In genomic region chr17:57182621-57183020, GRCh38 we compare ENCODE assay signal across 25 cellular contexts.
"Had no signal": no experiment of that assay in that cellular context is flagged by ENCODE, and none has a peak within 500 bp of the region (broad histone marks: within the 10 kb centered on the region; RNA-seq: fewer than 3 reads in every experiment).

No MANE protein-coding gene starts in this region.

- H2AFZ ChIP-seq: hepatocyte had no signal

- H3K4me3 Mint-ChIP-seq: mesothelial cell of epicardium; naive B cell; natural killer cell; nephron progenitor cell; stimulated activated naive B cell treated with anti-CD40 and anti-IgM and Interleukin-4, amounts not matched to agents 10 μg/mL and 1 μg/mL and 100 μg/mL, for 72 hours; stimulated activated naive CD8-positive, alpha-beta T cell treated with anti-CD3 and anti-CD28 coated beads, Interleukin-15, Interleukin-2, amounts not matched to agents 100 ng/mL and 50 ng/mL, for 24 hours; type B pancreatic cell had no signal

- H3K9me3 ChIP-seq: pancreas, psoas muscle, right atrium auricular region, right lobe of liver, suprapubic skin, thoracic aorta, tibial artery, uterus had no signal

- H3K9me3 Mint-ChIP-seq: mesothelial cell of epicardium; naive B cell; natural killer cell; nephron progenitor cell; stimulated activated naive B cell treated with anti-CD40 and anti-IgM and Interleukin-4, amounts not matched to agents 10 μg/mL and 1 μg/mL and 100 μg/mL, for 72 hours; stimulated activated naive CD8-positive, alpha-beta T cell treated with anti-CD3 and anti-CD28 coated beads, Interleukin-15, Interleukin-2, amounts not matched to agents 100 ng/mL and 50 ng/mL, for 24 hours; type B pancreatic cell had no signal

- H3K27me3 ChIP-seq: heart left ventricle, hepatocyte, pancreas, right atrium auricular region, right lobe of liver, tibial artery, uterus had no signal

- H3K27me3 Mint-ChIP-seq: type B pancreatic cell had no signal

- H3K36me3 ChIP-seq: heart left ventricle, left ventricle myocardium inferior, pancreas, right atrium auricular region, right lobe of liver, suprapubic skin, thoracic aorta, tibial artery, uterus had no signal

- H3K36me3 Mint-ChIP-seq: mesothelial cell of epicardium; naive B cell; natural killer cell; stimulated activated naive B cell treated with anti-CD40 and anti-IgM and Interleukin-4, amounts not matched to agents 10 μg/mL and 1 μg/mL and 100 μg/mL, for 72 hours; type B pancreatic cell had no signal

- H3K4me1 ChIP-seq: left ventricle myocardium inferior, pancreas, psoas muscle, right lobe of liver, suprapubic skin, tibial artery, uterus had no signal

- H3K4me2 ChIP-seq: hepatocyte, smooth muscle cell had no signal

- H3K4me1 Mint-ChIP-seq: mesothelial cell of epicardium; naive B cell; natural killer cell; stimulated activated naive B cell treated with anti-CD40 and anti-IgM and Interleukin-4, amounts not matched to agents 10 μg/mL and 1 μg/mL and 100 μg/mL, for 72 hours had no signal

- H3K79me2 ChIP-seq: hepatocyte had no signal

- H3K27ac ChIP-seq: heart left ventricle, hepatocyte, left ventricle myocardium inferior, pancreas, psoas muscle, right atrium auricular region, right lobe of liver, suprapubic skin, thoracic aorta, tibial artery, uterus had no signal

- H3K4me3 ChIP-seq: heart left ventricle, hepatocyte, left ventricle myocardium inferior, lung, pancreas, psoas muscle, right atrium auricular region, right lobe of liver, smooth muscle cell, suprapubic skin, thoracic aorta, tibial artery, uterus had no signal

- H3K27ac Mint-ChIP-seq: mesothelial cell of epicardium; natural killer cell; nephron progenitor cell; stimulated activated naive B cell treated with anti-CD40 and anti-IgM and Interleukin-4, amounts not matched to agents 10 μg/mL and 1 μg/mL and 100 μg/mL, for 72 hours; stimulated activated naive CD8-positive, alpha-beta T cell treated with anti-CD3 and anti-CD28 coated beads, Interleukin-15, Interleukin-2, amounts not matched to agents 100 ng/mL and 50 ng/mL, for 24 hours; type B pancreatic cell had no signal

- DNase-seq: heart left ventricle; islet precursor cell; left ventricle myocardium inferior; mesendoderm; naive B cell; natural killer cell; nephron progenitor cell; nucleus accumbens; pancreas; psoas muscle; right lobe of liver; stimulated activated CD4-positive, alpha-beta T cell treated with anti-CD3 and anti-CD28 coated beads, Interleukin-1b, Interleukin-23, amount 100 ng/mL, for 48 hours; stimulated activated CD4-positive, alpha-beta T cell treated with anti-CD3 and anti-CD28 coated beads, Interleukin-2, amount 100 ng/mL, for 48 hours; stimulated activated naive B cell treated with anti-CD40 and anti-IgM and Interleukin-4, amounts not matched to agents 10 μg/mL and 1 μg/mL and 100 μg/mL, for 72 hours; tibial artery; uterus had no signal
